ENCODE assay signal across 1 cellular context in the genomic region with DNA sequence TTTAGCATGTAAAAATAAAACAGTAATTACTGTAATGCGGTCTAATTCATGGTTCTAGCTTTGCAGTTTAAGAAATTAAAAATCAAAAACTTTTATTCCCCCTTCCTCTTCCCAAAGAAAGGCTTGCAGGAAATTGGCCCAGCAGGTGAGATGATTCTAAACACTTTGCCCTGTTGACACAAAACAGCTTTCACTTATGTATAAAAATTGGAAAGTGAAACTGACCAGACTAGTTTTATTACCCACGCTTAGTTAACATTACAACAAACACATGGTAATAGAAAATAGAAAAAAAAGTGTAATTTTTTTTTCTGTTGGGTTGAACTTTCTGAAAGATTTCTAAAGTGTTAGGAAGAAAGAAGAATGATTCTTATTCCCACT.
TF ChIP-seq lines count a peak whose summit lies in the region.

No MANE protein-coding gene starts in this region.

TF ChIP-seq in H1, 55 proteins besides CTCF, POLR2A, EP300 and RAD21:
- TF ChIP-seq CHD1 (IDR thresholded peaks at IDR 0.05; ENCODE audit: low read depth, low read length): peak; percentile 24; the same call in 1 of the 2 replicates
- no peak for TF ChIP-seq HDAC2 (IDR thresholded peaks at IDR 0.05; ENCODE audit: borderline replicate concordance in 1 of 2, low read depth in 2 of 2, low read length in 2 of 2)
